In the genomic region with DNA sequence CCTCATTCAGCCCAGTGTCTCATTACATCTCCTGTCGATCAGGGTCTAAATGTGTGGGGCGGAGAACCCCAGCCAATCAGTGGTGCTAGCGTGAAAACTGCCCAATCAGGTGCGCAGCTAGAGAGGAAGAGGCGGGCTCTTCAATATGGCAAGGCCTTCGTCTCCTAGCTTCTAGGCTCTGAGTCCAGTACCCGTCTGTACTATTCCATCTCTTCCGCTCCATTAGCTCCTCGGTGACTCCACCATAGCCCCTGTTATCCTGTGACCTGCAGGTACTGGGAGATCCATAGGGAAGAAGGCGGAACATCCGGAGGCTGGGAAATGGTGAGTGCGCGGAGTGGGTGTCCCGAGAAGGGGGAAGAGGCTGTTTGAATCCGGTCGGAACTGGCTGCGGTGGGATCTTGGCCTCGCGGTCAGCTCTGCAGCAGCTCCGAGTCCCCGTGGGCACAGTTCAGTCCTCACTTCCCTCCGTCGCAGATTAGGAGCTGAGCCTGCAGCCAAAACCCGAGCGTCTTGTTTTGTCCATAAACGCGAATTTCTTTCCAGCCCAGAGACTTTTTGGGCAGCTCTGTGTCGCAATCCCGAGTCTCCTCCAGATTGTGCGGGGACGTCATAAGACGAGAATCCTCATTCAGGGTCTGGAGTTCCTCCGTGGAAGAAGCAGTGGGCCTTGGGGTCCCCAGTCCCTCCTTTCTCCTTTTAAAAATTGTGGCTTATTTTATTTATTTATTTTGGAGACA, we compare ENCODE assay signal across 10 cellular contexts. TPM values are rescaled to one million over a fixed set of nuclear protein-coding genes. Genes with fewer than 3 reads are reported as not detected.
DNase-seq lines count a peak whose midpoint lies in the region; ATAC-seq and TF ChIP-seq lines count a peak whose summit lies in the region.
"Had no signal": no experiment of that assay in that cellular context is flagged by ENCODE, and none has a peak within 500 bp of the region (broad histone marks: within the 10 kb centered on the region; RNA-seq: fewer than 3 reads in every experiment).

A gene (plus strand): TSS at position 134 of the 740 bp plus-strand sequence. CDS start 188 bp downstream, at position 322.

- H3K27me3 ChIP-seq in mucosa of stomach (ENCODE audit: control insufficient read depth, insufficient read depth, low read length) (no peaks in the 10 kb centered on the region), tibial artery (no peaks in the 10 kb centered on the region)

- no peak for TF ChIP-seq CTCF in tibial artery (IDR thresholded peaks at IDR 0.05)
- TF ChIP-seq CTCF in mesothelial cell of epicardium (IDR thresholded peaks at IDR 0.05; ENCODE audit: unreplicated experiment) = no peak

- H3K27ac ChIP-seq in tibial artery = peak within 1 kb of the TSS; percentile 79 to 88

- H3K4me1 ChIP-seq in mucosa of stomach (ENCODE audit: control insufficient read depth, insufficient read depth, low read length) = no peaks in the 10 kb centered on the region
- H3K4me1 ChIP-seq in tibial artery = peaks cover 0 to 14% (median 6%) of the 10 kb centered on the region in 4 donors

- no peaks in the 10 kb centered on the region for H3K27me3 Mint-ChIP-seq in activated CD8-positive, alpha-beta memory T cell treated with anti-CD3 and anti-CD28 coated beads, Interleukin-2, amount 10 ng/mL, durations not matched to agents 7 days and 5 days
- H3K27me3 Mint-ChIP-seq in mesothelial cell of epicardium (ENCODE audit: low read depth) = no peaks in the 10 kb centered on the region
- H3K27me3 Mint-ChIP-seq: CD4-positive, CD25-positive, alpha-beta regulatory T cell had no signal

- ATAC-seq in activated CD8-positive, alpha-beta memory T cell treated with anti-CD3 and anti-CD28 coated beads, Interleukin-2, amount 10 ng/mL, durations not matched to agents 7 days and 5 days = no peak
- no peak for ATAC-seq in HG03469 (IDR thresholded peaks at IDR 0.05; ENCODE audit: unreplicated experiment)

- H3K36me3 ChIP-seq in mucosa of stomach (ENCODE audit: control insufficient read depth, insufficient read depth, low read length) = no peaks in the 10 kb centered on the region
- no peaks in the 10 kb centered on the region for H3K36me3 ChIP-seq in tibial artery

- peak within 1 kb of the TSS; percentile 43 for H3K9ac ChIP-seq in mucosa of stomach (ENCODE audit: low read length)

- DNase-seq in activated CD8-positive, alpha-beta memory T cell treated with anti-CD3 and anti-CD28 coated beads, Interleukin-2, amount 50 U/mL, for 4 hours = peak; percentile 19
- DNase-seq in activated CD8-positive, alpha-beta memory T cell treated with anti-CD3 and anti-CD28 coated beads, Interleukin-2, amount 10 ng/mL, durations not matched to agents 7 days and 5 days = no peak
- DNase-seq in central memory CD4-positive, alpha-beta T cell = peak; percentile 26
- DNase-seq in tibial artery = peak; percentile 74 to 88
- DNase-seq in LoVo (ENCODE audit: low spot score) = no peak
- no peak for DNase-seq in mesothelial cell of epicardium (ENCODE audit: low spot score in 2 of 2, unreplicated experiment in 2 of 2)

- intact Hi-C loops in tibial artery (cut with DNase I; ENCODE audit: low total_unique reads) = no loop called here

- no peak within 1 kb of the TSS for H3K4me3 ChIP-seq in mucosa of stomach (ENCODE audit: low read length)
- peak within 1 kb of the TSS; percentile 59 to 62 for H3K4me3 ChIP-seq in tibial artery

- no peaks in the 10 kb centered on the region for H3K36me3 Mint-ChIP-seq in activated CD8-positive, alpha-beta memory T cell treated with anti-CD3 and anti-CD28 coated beads, Interleukin-2, amount 10 ng/mL, durations not matched to agents 7 days and 5 days
- H3K36me3 Mint-ChIP-seq in mesothelial cell of epicardium = no peaks in the 10 kb centered on the region

- no peaks in the 10 kb centered on the region for H3K9me3 ChIP-seq in mucosa of stomach (ENCODE audit: control insufficient read depth, low read length)
- peaks cover 0 to 5% (median 0%) of the 10 kb centered on the region in 3 donors for H3K9me3 ChIP-seq in tibial artery

- H3K4me1 Mint-ChIP-seq in activated CD8-positive, alpha-beta memory T cell treated with anti-CD3 and anti-CD28 coated beads, Interleukin-2, amount 10 ng/mL, durations not matched to agents 7 days and 5 days = no peaks in the 10 kb centered on the region
- H3K4me1 Mint-ChIP-seq in mesothelial cell of epicardium = no peaks in the 10 kb centered on the region

- H3K4me3 Mint-ChIP-seq in activated CD8-positive, alpha-beta memory T cell treated with anti-CD3 and anti-CD28 coated beads, Interleukin-2, amount 10 ng/mL, durations not matched to agents 7 days and 5 days = no peak within 1 kb of the TSS
- H3K4me3 Mint-ChIP-seq in mesothelial cell of epicardium = no peak within 1 kb of the TSS

- CTCF ChIA-PET in activated CD8-positive, alpha-beta memory T cell treated with anti-CD3 and anti-CD28 coated beads, Interleukin-2, amount 10 ng/mL, durations not matched to agents 7 days and 5 days (lab: Charles Lee) = no interaction called here

- peaks cover 17% of the 10 kb centered on the region for H3K9me3 Mint-ChIP-seq in activated CD8-positive, alpha-beta memory T cell treated with anti-CD3 and anti-CD28 coated beads, Interleukin-2, amount 10 ng/mL, durations not matched to agents 7 days and 5 days (ENCODE audit: low read depth)
- peaks cover 63% of the 10 kb centered on the region for H3K9me3 Mint-ChIP-seq in mesothelial cell of epicardium

- no peak within 1 kb of the TSS for H3K27ac Mint-ChIP-seq in activated CD8-positive, alpha-beta memory T cell treated with anti-CD3 and anti-CD28 coated beads, Interleukin-2, amount 10 ng/mL, durations not matched to agents 7 days and 5 days
- no peak within 1 kb of the TSS for H3K27ac Mint-ChIP-seq in mesothelial cell of epicardium
- H3K27ac Mint-ChIP-seq: CD4-positive, CD25-positive, alpha-beta regulatory T cell had no signal

RNA-seq across cellular contexts. Expression of the gene that starts here (rescaled TPM):
- not detected for total RNA-seq in activated CD8-positive, alpha-beta memory T cell treated with anti-CD3 and anti-CD28 coated beads, Interleukin-2, amount 10 ng/mL, durations not matched to agents 7 days and 5 days
- total RNA-seq in mesothelial cell of epicardium = not detected in 3 replicates
- total RNA-seq: CD4-positive, CD25-positive, alpha-beta regulatory T cell; myocyte had no signal

Comparison
In these comparisons a context has a peak if more than half of its experiments do, and no peak if none do; other contexts are left out.
1. DNase-seq: peak in activated CD8-positive, alpha-beta memory T cell treated with anti-CD3 and anti-CD28 coated beads, Interleukin-2, amount 50 U/mL, for 4 hours (single experiment), central memory CD4-positive, alpha-beta T cell (single experiment) and tibial artery (2 of 2); none in activated CD8-positive, alpha-beta memory T cell treated with anti-CD3 and anti-CD28 coated beads, Interleukin-2, amount 10 ng/mL, durations not matched to agents 7 days and 5 days (single experiment), LoVo (single experiment) and mesothelial cell of epicardium (0 of 2).